In genomic region chr15:71116942-71117341, GRCh38 we compare ENCODE assay signal across 14 cellular contexts. TPM values are rescaled to one million over a fixed set of nuclear protein-coding genes. Genes with fewer than 3 reads are reported as not detected.
A peak's percentile ranks its signal among the peaks of the same experiment; 100 is the strongest.
DNase-seq lines count a peak whose midpoint lies in the region; ATAC-seq and TF ChIP-seq lines count a peak whose summit lies in the region.
"Had no signal": no experiment of that assay in that cellular context is flagged by ENCODE, and none has a peak within 500 bp of the region (broad histone marks: within the 10 kb centered on the region; RNA-seq: fewer than 3 reads in every experiment).

No MANE protein-coding gene starts in this region.

- peak overlapping the region; percentile 93 for H3K4me2 ChIP-seq in SK-N-SH

- TF ChIP-seq POLR2A in gastroesophageal sphincter (IDR thresholded peaks at IDR 0.05) = no peak

- TF ChIP-seq CTCF in SK-N-SH (IDR thresholded peaks at IDR 0.05) = no peak
- no peak for TF ChIP-seq CTCF in glutamatergic neuron (IDR thresholded peaks at IDR 0.05; ENCODE audit: partially characterized antibody, unreplicated experiment)
- no peak for TF ChIP-seq CTCF in neural crest cell (conservative IDR thresholded peaks at IDR 0.05)
- TF ChIP-seq CTCF in gastroesophageal sphincter (IDR thresholded peaks at IDR 0.05) = no peak

- H3K4me1 ChIP-seq in SK-N-SH (ENCODE audit: control insufficient read depth in 1 of 2, insufficient read depth in 2 of 2, low read depth in 1 of 2, low read length in 1 of 2) = peaks cover 0 to 11% of the 10 kb centered on the region in 2 experiments; a peak in 1 of 4 replicates
- peaks cover 0 to 18% (median 0%) of the 10 kb centered on the region in 3 donors for H3K4me1 ChIP-seq in gastroesophageal sphincter

- no peak overlapping the region for H2AFZ ChIP-seq in SK-N-SH (ENCODE audit: low read depth)

- H3K9ac ChIP-seq in SK-N-SH = peak overlapping the region; percentile 89; the same call in 1 of the 2 replicates
- H3K9ac ChIP-seq: BLaER1 treated with 17β-estradiol and CSF1 and Interleukin-3, amounts not matched to agents 10 nM and 100 nM had no signal

- no peaks in the 10 kb centered on the region for H3K9me2 ChIP-seq in SK-N-SH

- peaks cover 16% of the 10 kb centered on the region for H3F3A ChIP-seq in SK-N-SH (replicated peaks; ENCODE audit: insufficient read depth)

- no peak for TF ChIP-seq EP300 in SK-N-SH (IDR thresholded peaks at IDR 0.05; ENCODE audit: borderline replicate concordance in 1 of 2, low read depth in 1 of 2, low read length in 1 of 2)
- TF ChIP-seq EP300 in gastroesophageal sphincter (IDR thresholded peaks at IDR 0.05) = no peak

- H3K4me1 Mint-ChIP-seq in glutamatergic neuron (ENCODE audit: low read depth, unreplicated experiment) (peaks cover 5% of the 10 kb centered on the region), neural crest cell (peaks cover 21% of the 10 kb centered on the region)

- H3K4me3 ChIP-seq in SK-N-SH (ENCODE audit: low read depth in 2 of 2, low read length in 1 of 2) (peak overlapping the region; percentile 61 to 87; a peak in 3 of 4 replicates), gastroesophageal sphincter (no peak overlapping the region)

- H3K27ac Mint-ChIP-seq in glutamatergic neuron (ENCODE audit: unreplicated experiment) (no peak overlapping the region), neural crest cell (ENCODE audit: unreplicated experiment) (no peak overlapping the region)
- H3K27ac Mint-ChIP-seq: T-helper 2 cell treated with Interferon-gamma antibody and Interleukin-4, amounts not matched to agents 5 μg/mL and 100 μg/mL, for 36 hours had no signal

- peaks cover 10% of the 10 kb centered on the region for H3K27me3 Mint-ChIP-seq in glutamatergic neuron (ENCODE audit: unreplicated experiment)
- H3K27me3 Mint-ChIP-seq in neural crest cell (ENCODE audit: low read depth) = peaks cover 35% of the 10 kb centered on the region

- H3K79me2 ChIP-seq in SK-N-SH (ENCODE audit: insufficient read depth) = peaks cover 62% of the 10 kb centered on the region

- H3K27me3 ChIP-seq in SK-N-SH (ENCODE audit: insufficient read depth) = no peaks in the 10 kb centered on the region
- H3K27me3 ChIP-seq in gastroesophageal sphincter = no peaks in the 10 kb centered on the region

- POLR2A ChIA-PET in SK-N-SH (lab: Yijun Ruan, JAX) = no interaction called here

- no peaks in the 10 kb centered on the region for H3K9me3 ChIP-seq in SK-N-SH
- no peaks in the 10 kb centered on the region for H3K9me3 ChIP-seq in gastroesophageal sphincter
- H3K9me3 ChIP-seq: BLaER1 treated with 17β-estradiol and CSF1 and Interleukin-3, amounts not matched to agents 10 nM and 100 nM had no signal

- CTCF ChIA-PET in SK-N-SH (lab: Yijun Ruan, JAX) = interaction anchor here (2.1 to 2.4 kb wide), 4 partner anchors 14 to 327 kb away, joined by 6 to 13 read pairs (median 10); no protein-coding TSS in a partner anchor

- 67% methylated on average over 3 of the region's 3 CpGs for WGBS in SK-N-SH (ENCODE audit: low lambda C conversion rate)
- 76 to 92% methylated on average over 3 of the region's 3 CpGs for WGBS in gastroesophageal sphincter (ENCODE audit: low coverage in 1 of 2), 2 donors

- H3K9me3 Mint-ChIP-seq in glutamatergic neuron (ENCODE audit: unreplicated experiment) = peaks cover 3% of the 10 kb centered on the region
- H3K9me3 Mint-ChIP-seq in neural crest cell = no peaks in the 10 kb centered on the region
- H3K9me3 Mint-ChIP-seq: T-helper 2 cell treated with Interferon-gamma antibody and Interleukin-4, amounts not matched to agents 5 μg/mL and 100 μg/mL, for 36 hours had no signal

- peak overlapping the region; percentile 83 for H3K4me3 Mint-ChIP-seq in glutamatergic neuron (ENCODE audit: unreplicated experiment)
- peak overlapping the region; percentile 86 for H3K4me3 Mint-ChIP-seq in neural crest cell

- peak overlapping the region in 1 of 2 experiments; percentile 78; a peak in 1 of 4 replicates for H3K27ac ChIP-seq in SK-N-SH (ENCODE audit: low read depth in 2 of 2, low read length in 1 of 2)
- no peak overlapping the region for H3K27ac ChIP-seq in gastroesophageal sphincter
- H3K27ac ChIP-seq: BLaER1 treated with 17β-estradiol and CSF1 and Interleukin-3, amounts not matched to agents 10 nM and 100 nM had no signal

- ATAC-seq in gastroesophageal sphincter (no peak), HG03457 (IDR thresholded peaks at IDR 0.05; ENCODE audit: unreplicated experiment) (no peak)

- H3K36me3 ChIP-seq in SK-N-SH (replicated peaks in 1 of 2; ENCODE audit: control insufficient read depth in 1 of 2, insufficient read depth in 2 of 2, low read length in 1 of 2) (peaks cover 0 to 2% of the 10 kb centered on the region in 2 experiments), gastroesophageal sphincter (no peaks in the 10 kb centered on the region)
- H3K36me3 ChIP-seq: BLaER1 treated with 17β-estradiol and CSF1 and Interleukin-3, amounts not matched to agents 10 nM and 100 nM had no signal

- no peaks in the 10 kb centered on the region for H3K36me3 Mint-ChIP-seq in glutamatergic neuron (ENCODE audit: unreplicated experiment)
- no peaks in the 10 kb centered on the region for H3K36me3 Mint-ChIP-seq in neural crest cell (ENCODE audit: low read depth)

- DNase-seq in ELR (ENCODE audit: low read depth) (peak; percentile 17), SK-N-SH (no peak), glutamatergic neuron (no peak), neural crest cell (ENCODE audit: low read depth, low spot score) (no peak), cerebellum (ENCODE audit: low spot score) (no peak), GOT3 (lab: John Stamatoyannopoulos, UW) (no peak)
- DNase-seq: activated CD8-positive, alpha-beta memory T cell treated with anti-CD3 and anti-CD28 coated beads for 24 hours; dorsolateral prefrontal cortex; hippocampal formation; NCI-H2029 treated with DMSO at 0.1 percent for 48 hours had no signal

- TF ChIP-seq RAD21 in SK-N-SH (IDR thresholded peaks at IDR 0.05; ENCODE audit: low read length) = no peak

- no peaks in the 10 kb centered on the region for H4K20me1 ChIP-seq in SK-N-SH (ENCODE audit: insufficient read depth)

TF ChIP-seq in SK-N-SH, 30 proteins besides CTCF, POLR2A, EP300 and RAD21:
- TF ChIP-seq USF1 (IDR thresholded peaks at IDR 0.05; ENCODE audit: borderline replicate concordance, low read depth) (0 out of 2 replicates have a peak, but pooled peaks have one; percentile 21), GABPA (IDR thresholded peaks at IDR 0.05; ENCODE audit: low read depth) (no peak)
TF ChIP-seq in SK-N-SH: peak in this region for 1.

RNA-seq across cellular contexts. Expression of gene THSD4, which starts 1.7 kb away (rescaled TPM):
- polyA plus RNA-seq in SK-N-SH (2012; rRNA removed) = 64.8 and 79.1 TPM in 2 replicates
- polyA plus RNA-seq in SK-N-SH (2012; cell fraction: cytosol; rRNA removed) = 58.2 and 72.5 TPM in 2 replicates
- polyA plus RNA-seq in SK-N-SH (2012; cell fraction: nucleus; rRNA removed) = 76.8 and 79.3 TPM in 2 replicates
- total RNA-seq in glutamatergic neuron (ENCODE audit: unreplicated experiment) (12.3 TPM), neural crest cell (1.3 and 1.4 TPM in 2 replicates), gastroesophageal sphincter (10 to 100 TPM in 3 of 4 donors, 1 to 10 TPM in 1; 4.6 to 28.5 (median 17.6) TPM), cerebellum (4.6 TPM)

Comparison
In these comparisons a context has a peak if more than half of its experiments do, and no peak if none do; other contexts are left out.
1. H3K4me3 ChIP-seq: peak in SK-N-SH (2 of 2); none in gastroesophageal sphincter (0 of 2).